ENCODE assay signal across 22 cellular contexts in the genomic region with DNA sequence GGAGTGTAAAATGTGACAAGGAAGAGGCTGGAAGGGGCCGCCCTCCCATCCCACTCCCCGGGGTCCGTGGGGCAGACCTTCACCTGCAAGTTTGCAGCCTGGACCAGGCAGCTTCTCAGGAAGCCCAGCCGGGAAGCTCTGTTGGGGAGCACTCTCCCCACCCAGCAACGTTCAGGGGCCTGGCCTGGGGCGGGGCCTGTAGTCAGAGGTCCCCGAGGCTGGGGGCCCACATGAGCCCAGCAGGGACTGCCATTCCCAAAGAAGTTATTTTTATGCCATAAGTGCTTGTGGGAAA. TPM values are rescaled to one million over a fixed set of nuclear protein-coding genes. Genes with fewer than 3 reads are reported as not detected.
DNase-seq lines count a peak whose midpoint lies in the region; ATAC-seq, FAIRE-seq and TF ChIP-seq lines count a peak whose summit lies in the region.
"Had no signal": no experiment of that assay in that cellular context is flagged by ENCODE, and none has a peak within 500 bp of the region (broad histone marks: within the 10 kb centered on the region; RNA-seq: fewer than 3 reads in every experiment).

No MANE protein-coding gene starts in this region.

- H3K9ac ChIP-seq in kidney (ENCODE audit: low read length in 2 of 2), result no peak overlapping the region

- no peak overlapping the region for H3K27ac Mint-ChIP-seq in activated CD8-positive, alpha-beta memory T cell treated with anti-CD3 and anti-CD28 coated beads, Interleukin-2, amount 10 ng/mL, durations not matched to agents 7 days and 5 days
- H3K27ac Mint-ChIP-seq: activated naive CD8-positive, alpha-beta T cell treated with anti-CD3 and anti-CD28 coated beads, Interleukin-2, amount 50 U/mL, for 24 hours had no signal

- no peak for FAIRE-seq in kidney (lab: Jason Lieb, UNC)
- FAIRE-seq: GM12891 had no signal

- TF ChIP-seq CTCF in kidney (IDR thresholded peaks at IDR 0.05; ENCODE audit: borderline replicate concordance, extremely low read depth, insufficient read depth) (no peak), ascending aorta (IDR thresholded peaks at IDR 0.05) (no peak)

- CTCF ChIA-PET in activated CD8-positive, alpha-beta memory T cell treated with anti-CD3 and anti-CD28 coated beads, Interleukin-2, amount 10 ng/mL, durations not matched to agents 7 days and 5 days (lab: Charles Lee), result interaction anchor here (1.2 to 1.3 kb wide), 2 partner anchors 39 to 91 kb away, joined by 3 to 4 read pairs; no protein-coding TSS in a partner anchor

- no peak overlapping the region for H3K4me3 ChIP-seq in kidney (ENCODE audit: low read length in 2 of 2)
- H3K4me3 ChIP-seq in ascending aorta, result no peak overlapping the region
- H3K4me3 ChIP-seq: body of pancreas, MG63, upper lobe of right lung had no signal

- no peak for DNase-seq in activated CD8-positive, alpha-beta memory T cell treated with anti-CD3 and anti-CD28 coated beads, Interleukin-2, amount 10 ng/mL, durations not matched to agents 7 days and 5 days
- DNase-seq in activated CD8-positive, alpha-beta memory T cell treated with anti-CD3 and anti-CD28 coated beads, Interleukin-2, amount 50 U/mL, for 48 hours, result no peak
- DNase-seq in kidney (peak; percentile 43), sciatic nerve (ENCODE audit: low spot score) (no peak), ascending aorta (ENCODE audit: low spot score in 2 of 2) (no peak), T1000 (lab: John Stamatoyannopoulos, UW) (no peak)
- DNase-seq: activated CD4-positive, alpha-beta T cell treated with anti-CD3 and anti-CD28 coated beads, Interleukin-2, amount 50 U/mL, for 4 hours; activated effector memory CD4-positive, alpha-beta T cell treated with anti-CD3 and anti-CD28 coated beads, Interleukin-2, amount 50 U/mL, for 16 hours; activated naive CD8-positive, alpha-beta T cell treated with anti-CD3 and anti-CD28 coated beads, Interleukin-2, amount 50 U/mL, for 24 hours; body of pancreas; COR-L47; HCEC 1CT; head of caudate nucleus; NCI-H2081 treated with DMSO at 0.1 percent for 48 hours; NCI-H446; stimulated activated CD4-positive, alpha-beta T cell treated with anti-CD3 and anti-CD28 coated beads, Interleukin-15, amount 100 ng/mL, for 24 hours; T-helper 9 cell; upper lobe of right lung had no signal

- no peaks in the 10 kb centered on the region for H3K27me3 ChIP-seq in ascending aorta
- H3K27me3 ChIP-seq: body of pancreas, MG63, upper lobe of right lung had no signal

- no peaks in the 10 kb centered on the region for H3K9me3 Mint-ChIP-seq in activated CD8-positive, alpha-beta memory T cell treated with anti-CD3 and anti-CD28 coated beads, Interleukin-2, amount 10 ng/mL, durations not matched to agents 7 days and 5 days (ENCODE audit: low read depth)
- H3K9me3 Mint-ChIP-seq: activated naive CD8-positive, alpha-beta T cell treated with anti-CD3 and anti-CD28 coated beads, Interleukin-2, amount 50 U/mL, for 24 hours had no signal

- intact Hi-C loops in kidney (cut with DNase I), result no loop called here
- intact Hi-C loops in sciatic nerve (cut with DNase I), result no loop called here
- intact Hi-C loops in ascending aorta (cut with DNase I), result loop anchor here (10.0 kb wide), 1 partner anchor 54 kb away; no protein-coding TSS in a partner anchor

- H3K9me3 ChIP-seq in KOPT-K1 (ENCODE audit: insufficient read depth, low read length, poor library complexity, severe bottlenecking) (no peaks in the 10 kb centered on the region), kidney (ENCODE audit: control insufficient read depth in 1 of 2, low read length in 2 of 2) (no peaks in the 10 kb centered on the region), ascending aorta (no peaks in the 10 kb centered on the region)
- H3K9me3 ChIP-seq: body of pancreas, MG63, upper lobe of right lung had no signal

- peaks cover 4% of the 10 kb centered on the region for H3K27me3 Mint-ChIP-seq in activated CD8-positive, alpha-beta memory T cell treated with anti-CD3 and anti-CD28 coated beads, Interleukin-2, amount 10 ng/mL, durations not matched to agents 7 days and 5 days

- H3K4me3 Mint-ChIP-seq in activated CD8-positive, alpha-beta memory T cell treated with anti-CD3 and anti-CD28 coated beads, Interleukin-2, amount 10 ng/mL, durations not matched to agents 7 days and 5 days, result no peak overlapping the region
- H3K4me3 Mint-ChIP-seq: activated naive CD8-positive, alpha-beta T cell treated with anti-CD3 and anti-CD28 coated beads, Interleukin-2, amount 50 U/mL, for 24 hours had no signal

- peaks cover 17% of the 10 kb centered on the region for H3K4me1 Mint-ChIP-seq in activated CD8-positive, alpha-beta memory T cell treated with anti-CD3 and anti-CD28 coated beads, Interleukin-2, amount 10 ng/mL, durations not matched to agents 7 days and 5 days

- peak; percentile 44 for ATAC-seq in activated CD8-positive, alpha-beta memory T cell treated with anti-CD3 and anti-CD28 coated beads, Interleukin-2, amount 10 ng/mL, durations not matched to agents 7 days and 5 days
- peak; percentile 16 for ATAC-seq in sciatic nerve
- ATAC-seq in HG03139 (IDR thresholded peaks at IDR 0.05; ENCODE audit: unreplicated experiment), result no peak

- H3K4me1 ChIP-seq in kidney (ENCODE audit: control insufficient read depth in 1 of 2, insufficient read depth in 1 of 2, low read depth in 1 of 2, low read length in 2 of 2) (peaks cover 0 to 2% of the 10 kb centered on the region in 2 donors), ascending aorta (peaks cover 10 to 15% of the 10 kb centered on the region in 2 donors)

- H3K27ac ChIP-seq in KOPT-K1 (ENCODE audit: low read depth, low read length, poor library complexity, severe bottlenecking) (peak overlapping the region; percentile 21), kidney (ENCODE audit: low read depth in 2 of 2, low read length in 2 of 2) (no peak overlapping the region), ascending aorta (no peak overlapping the region)
- H3K27ac ChIP-seq: body of pancreas, upper lobe of right lung had no signal

- no peaks in the 10 kb centered on the region for H3K36me3 ChIP-seq in KOPT-K1 (ENCODE audit: insufficient read depth, low read length)
- H3K36me3 ChIP-seq in kidney (ENCODE audit: control insufficient read depth in 1 of 2, insufficient read depth in 2 of 2, low read length in 2 of 2), result no peaks in the 10 kb centered on the region
- H3K36me3 ChIP-seq in ascending aorta, result no peaks in the 10 kb centered on the region
- H3K36me3 ChIP-seq: MG63, upper lobe of right lung had no signal

- H3K36me3 Mint-ChIP-seq in activated CD8-positive, alpha-beta memory T cell treated with anti-CD3 and anti-CD28 coated beads, Interleukin-2, amount 10 ng/mL, durations not matched to agents 7 days and 5 days, result no peaks in the 10 kb centered on the region

RNA-seq across cellular contexts. Expression of a gene that starts 32.7 kb away (rescaled TPM):
- total RNA-seq in activated CD8-positive, alpha-beta memory T cell treated with anti-CD3 and anti-CD28 coated beads, Interleukin-2, amount 10 ng/mL, durations not matched to agents 7 days and 5 days, result 10 to 100 TPM; 67.3 to 73.5 TPM
- total RNA-seq in kidney, result 77.2 TPM
- polyA plus RNA-seq in kidney (ENCODE audit: insufficient read depth, low read depth, low replicate concordance), result 6.5 TPM
- total RNA-seq in sciatic nerve, result 84.2 TPM
- 120 TPM for total RNA-seq in ascending aorta
